ENCODE assay signal across 12 cellular contexts in genomic region chr6:111600588-111601440, GRCh38. TPM values are rescaled to one million over a fixed set of nuclear protein-coding genes. Genes with fewer than 3 reads are reported as not detected.
DNase-seq lines count a peak whose midpoint lies in the region; ATAC-seq and TF ChIP-seq lines count a peak whose summit lies in the region.
"Had no signal": no experiment of that assay in that cellular context is flagged by ENCODE, and none has a peak within 500 bp of the region (broad histone marks: within the 10 kb centered on the region; RNA-seq: fewer than 3 reads in every experiment).

No MANE protein-coding gene starts in this region.

- H3K27ac ChIP-seq in C4-2B (peak overlapping the region; percentile 8; the same call in 1 of the 2 replicates), VCaP (peak overlapping the region; percentile 91), right cardiac atrium (ENCODE audit: low read length) (peak overlapping the region; percentile 20), sigmoid colon (peak overlapping the region; percentile 94 to 98 (median 96))
- H3K27ac ChIP-seq: HL-60 had no signal

- intact Hi-C loops in right cardiac atrium (cut with DNase I) (loop anchor here in 3 of 4 donors (5.0 to 10.0 kb wide), 4 partner anchors 49 to 119 kb away; partner anchors contain the start of gene REV3L (in 2 of the 3)), sigmoid colon (cut with DNase I) (loop anchor here (5.0 to 10.0 kb wide), 4 partner anchors 49 to 624 kb away; a partner anchor contains a TSS)

- no peaks in the 10 kb centered on the region for H3K36me3 ChIP-seq in sigmoid colon

- TF ChIP-seq EP300 in sigmoid colon (IDR thresholded peaks at IDR 0.05), result no peak

- H3K27me3 ChIP-seq in right cardiac atrium (ENCODE audit: control insufficient read depth, insufficient read depth) (no peaks in the 10 kb centered on the region), sigmoid colon (no peaks in the 10 kb centered on the region)

- TF ChIP-seq CTCF in C4-2B (conservative IDR thresholded peaks at IDR 0.05) (no peak), VCaP (conservative IDR thresholded peaks at IDR 0.05) (no peak), sigmoid colon (IDR thresholded peaks at IDR 0.05) (no peak)

- TF ChIP-seq POLR2A in sigmoid colon (IDR thresholded peaks at IDR 0.05), result no peak

- WGBS in right cardiac atrium, result 77% methylated on average over 6 of the region's 6 CpGs
- 82 to 85% methylated on average over 6 of the region's 6 CpGs for whole genome bisulfite sequencing in sigmoid colon, 2 donors

- H3K4me1 ChIP-seq in right cardiac atrium (ENCODE audit: control insufficient read depth, insufficient read depth, low read length), result peaks cover 18% of the 10 kb centered on the region
- H3K4me1 ChIP-seq in sigmoid colon, result peaks cover 0 to 79% (median 74%) of the 10 kb centered on the region in 4 donors

- H3K4me3 ChIP-seq in right cardiac atrium (ENCODE audit: low read length) (no peak overlapping the region), sigmoid colon (no peak overlapping the region)

- H3K9me3 ChIP-seq in right cardiac atrium (ENCODE audit: control insufficient read depth, low read length) (no peaks in the 10 kb centered on the region), sigmoid colon (no peaks in the 10 kb centered on the region)

- no peak for DNase-seq in right cardiac atrium
- peak; percentile 75 for DNase-seq in sigmoid colon
- no peak for DNase-seq in SW 1271 (lab: John Stamatoyannopoulos, UW)
- DNase-seq: C1 segment of cervical spinal cord, endodermal cell, NCI-H2227 treated with DMSO at 0.1 percent for 48 hours had no signal

- ATAC-seq in right cardiac atrium (no peak), GM18511 (IDR thresholded peaks at IDR 0.05; ENCODE audit: unreplicated experiment) (no peak), HG03442 (IDR thresholded peaks at IDR 0.05; ENCODE audit: unreplicated experiment) (no peak), GM19452 (IDR thresholded peaks at IDR 0.05; ENCODE audit: unreplicated experiment) (no peak)

RNA-seq across cellular contexts. Expression of gene TRAF3IP2, which starts 4.9 kb away (rescaled TPM):
- total RNA-seq in right cardiac atrium (10 to 100 TPM; 12.7 to 16.0 (median 13.1) TPM), sigmoid colon (10 to 100 TPM; 15.8 to 21.4 (median 17.3) TPM)
- polyA plus RNA-seq in right cardiac atrium (14.1 TPM), sigmoid colon (10 to 100 TPM; 39.2 to 58.5 (median 48.0) TPM)

Comparison
In these comparisons a context has a peak if more than half of its experiments do, and no peak if none do; other contexts are left out.
1. H3K27ac ChIP-seq: peak in every context shown above with its lines; median percentile 96 in sigmoid colon; 91 in VCaP; 20 in right cardiac atrium; 8 in C4-2B.